ENCODE assay signal across 1 cellular context in genomic region chr2:44564752-44565151, GRCh38.
TF ChIP-seq lines count a peak whose summit lies in the region.

No MANE protein-coding gene starts in this region.

TF ChIP-seq in HepG2, 621 proteins besides CTCF, POLR2A, EP300 and RAD21 (continued from another document):
- TF ChIP-seq TIGD3 (CRISPR knock-in tag; IDR thresholded peaks at IDR 0.05; ENCODE audit: borderline replicate concordance) = peak; percentile 92
- TF ChIP-seq ZSCAN5A (CRISPR knock-in tag; IDR thresholded peaks at IDR 0.05; ENCODE audit: borderline replicate concordance) = no peak
